9 cellular contexts compared by ENCODE assay signal in the genomic region with DNA sequence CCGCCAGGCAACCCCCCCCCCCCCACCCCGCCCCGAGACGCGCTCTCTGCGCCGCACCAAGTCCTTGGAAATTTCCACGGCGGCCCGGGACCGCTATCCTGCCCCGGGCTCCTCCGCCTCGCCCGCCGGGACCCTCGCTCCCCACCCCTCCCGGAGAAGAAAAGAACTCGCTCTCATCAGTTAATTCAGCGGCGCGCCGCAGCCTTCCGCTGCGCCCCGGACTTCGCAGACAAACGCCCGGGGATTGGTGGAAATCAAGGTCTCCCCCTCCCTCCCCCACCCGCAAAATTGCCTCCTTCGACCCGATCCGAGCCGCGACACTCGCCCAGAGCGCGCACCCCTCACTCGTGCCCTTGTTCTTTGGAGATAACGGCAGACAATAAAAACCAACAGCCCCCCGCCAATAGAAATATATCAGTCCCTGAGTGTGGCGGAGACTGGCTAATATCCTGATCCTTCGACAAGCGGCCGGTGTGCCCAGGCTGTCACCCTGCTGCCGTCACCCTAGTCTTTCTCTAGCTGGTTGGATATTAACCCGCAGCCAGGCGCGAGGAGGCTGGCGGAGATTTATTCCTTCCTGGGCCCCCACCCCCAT. TPM values are rescaled to one million over a fixed set of nuclear protein-coding genes. Genes with fewer than 3 reads are reported as not detected.
DNase-seq lines count a peak whose midpoint lies in the region; ATAC-seq, FAIRE-seq and TF ChIP-seq lines count a peak whose summit lies in the region.
"Had no signal": no experiment of that assay in that cellular context is flagged by ENCODE, and none has a peak within 500 bp of the region (broad histone marks: within the 10 kb centered on the region; RNA-seq: fewer than 3 reads in every experiment).

A gene with protein sequence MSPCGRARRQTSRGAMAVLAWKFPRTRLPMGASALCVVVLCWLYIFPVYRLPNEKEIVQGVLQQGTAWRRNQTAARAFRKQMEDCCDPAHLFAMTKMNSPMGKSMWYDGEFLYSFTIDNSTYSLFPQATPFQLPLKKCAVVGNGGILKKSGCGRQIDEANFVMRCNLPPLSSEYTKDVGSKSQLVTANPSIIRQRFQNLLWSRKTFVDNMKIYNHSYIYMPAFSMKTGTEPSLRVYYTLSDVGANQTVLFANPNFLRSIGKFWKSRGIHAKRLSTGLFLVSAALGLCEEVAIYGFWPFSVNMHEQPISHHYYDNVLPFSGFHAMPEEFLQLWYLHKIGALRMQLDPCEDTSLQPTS (minus strand): TSS at position 12 of the 595 bp plus-strand sequence. CDS start 475 bp downstream, outside the sequence.

- H3K9ac ChIP-seq in keratinocyte (ENCODE audit: control insufficient read depth, extremely low read depth, insufficient read depth, low read length): peak within 1 kb of the TSS; percentile 69

- H3K4me2 ChIP-seq in keratinocyte (ENCODE audit: control insufficient read depth, extremely low read depth, insufficient read depth, low read depth, low read length): peak within 1 kb of the TSS; percentile 96

- dilution Hi-C loops in keratinocyte (cut with MboI; ENCODE audit: extremely low pct_ligation_motif_present, low sequenced_read_pairs): no loop called here

- H3K36me3 ChIP-seq in keratinocyte (ENCODE audit: control insufficient read depth in 2 of 2, extremely low read depth in 1 of 2, insufficient read depth in 2 of 2, low read length in 2 of 2): no peaks in the 10 kb centered on the region

- peaks cover 10% of the 10 kb centered on the region for H3K4me1 ChIP-seq in keratinocyte (ENCODE audit: control insufficient read depth, extremely low read depth, insufficient read depth, low read length)

- H3K9me1 ChIP-seq in keratinocyte (ENCODE audit: control insufficient read depth, extremely low read depth, insufficient read depth, low read length): no peaks in the 10 kb centered on the region

- H4K20me1 ChIP-seq in keratinocyte (ENCODE audit: control insufficient read depth, extremely low read depth, insufficient read depth, low read length): no peaks in the 10 kb centered on the region

- DNase-seq in NCI-H2081 (lab: John Stamatoyannopoulos, UW) (peak; percentile 37 to 38), NCI-H2081 treated with DMSO at 0.1 percent for 48 hours (lab: John Stamatoyannopoulos, UW) (no peak), UCSD-AML1 (lab: John Stamatoyannopoulos, UW; ENCODE audit: unreplicated experiment) (peak; percentile 27), T47D (ENCODE audit: low read depth in 1 of 2, low spot score in 1 of 2) (peak; percentile 39 to 80), keratinocyte (ENCODE audit: low read depth, low spot score) (no peak), NCI-H510A (lab: John Stamatoyannopoulos, UW) (no peak)
- DNase-seq in stimulated activated CD4-positive, alpha-beta T cell treated with anti-CD3 and anti-CD28 coated beads, Interleukin-15, amount 100 ng/mL, for 24 hours: peak; percentile 70
- DNase-seq: DND-41 had no signal

- no peaks in the 10 kb centered on the region for H3K79me2 ChIP-seq in keratinocyte (ENCODE audit: control insufficient read depth, insufficient read depth, low read length)

- no peak for FAIRE-seq in keratinocyte (lab: Jason Lieb, UNC)

- ATAC-seq in HG03442 (IDR thresholded peaks at IDR 0.05; ENCODE audit: unreplicated experiment): peak; percentile 1

- no peak for TF ChIP-seq CTCF in keratinocyte (optimal IDR thresholded peaks at IDR 0.05 in 1 of 3, IDR thresholded peaks at IDR 0.05 in 1 of 3, conservative IDR thresholded peaks at IDR 0.05 in 1 of 3; ENCODE audit: extremely low read depth in 1 of 3, insufficient read depth in 2 of 3, low read length in 3 of 3)

- H3K9me3 ChIP-seq in keratinocyte (ENCODE audit: control insufficient read depth, low read depth, low read length): no peaks in the 10 kb centered on the region

- H2AFZ ChIP-seq in keratinocyte (ENCODE audit: control insufficient read depth, low read length): peak within 1 kb of the TSS; percentile 98

- H3K27me3 ChIP-seq in keratinocyte (ENCODE audit: control insufficient read depth, extremely low read depth, insufficient read depth, low read length): peaks cover 17% of the 10 kb centered on the region

- no peak within 1 kb of the TSS for H3K27ac ChIP-seq in keratinocyte (ENCODE audit: control insufficient read depth, insufficient read depth, low read length)

- in situ Hi-C loops in T47D (cut with HindIII; ENCODE audit: low pct_unique_long_range_greater_than_20kb, low sequenced_read_pairs): no loop called here

- peak within 1 kb of the TSS; percentile 51 to 86 (median 80) for H3K4me3 ChIP-seq in keratinocyte (ENCODE audit: control insufficient read depth in 2 of 3, extremely low read depth in 1 of 3, insufficient read depth in 2 of 3, low read depth in 1 of 3, low read length in 3 of 3)

RNA-seq across cellular contexts. Expression of the gene that starts here (rescaled TPM):
- 0.46 to 0.75 TPM (median 0.50 TPM) in 3 replicates for polyA plus RNA-seq in keratinocyte
- polyA plus RNA-seq in keratinocyte (2011; ENCODE audit: low read depth): 0.37 TPM
- 0.42 and 0.66 TPM in 2 replicates for polyA plus RNA-seq in keratinocyte (2011; cell fraction: cytosol; rRNA removed)
- 0.67 and 1.3 TPM in 2 replicates for polyA plus RNA-seq in keratinocyte (2011; cell fraction: nucleus; rRNA removed)
- polyA plus RNA-seq in keratinocyte (2012; ENCODE audit: low replicate concordance): 0.29 and 0.87 TPM in 2 replicates
- polyA minus RNA-seq in keratinocyte: 0.38 to 1.3 TPM in 2 of 3 replicates, not detected in the other
- not detected for polyA minus RNA-seq in keratinocyte (2011; cell fraction: cytosol; rRNA and poly(A)+ RNA removed)
- polyA minus RNA-seq in keratinocyte (2011; cell fraction: nucleus; rRNA and poly(A)+ RNA removed): 1.9 and 2.6 TPM in 2 replicates

Comparison
In these comparisons a context has a peak if more than half of its experiments do, and no peak if none do; other contexts are left out.
1. DNase-seq: peak in NCI-H2081 (2 of 2), UCSD-AML1 (single experiment), T47D (2 of 2) and stimulated activated CD4-positive, alpha-beta T cell treated with anti-CD3 and anti-CD28 coated beads, Interleukin-15, amount 100 ng/mL, for 24 hours (single experiment); none in NCI-H2081 treated with DMSO at 0.1 percent for 48 hours (single experiment), keratinocyte (single experiment) and NCI-H510A (single experiment).